In genomic region chr9:132236662-132237311, GRCh38 we compare ENCODE assay signal across 12 cellular contexts.
DNase-seq lines count a peak whose midpoint lies in the region; ATAC-seq and TF ChIP-seq lines count a peak whose summit lies in the region.
"Had no signal": no experiment of that assay in that cellular context is flagged by ENCODE, and none has a peak within 500 bp of the region (broad histone marks: within the 10 kb centered on the region; RNA-seq: fewer than 3 reads in every experiment).

No MANE protein-coding gene starts in this region.

- DNase-seq in CD4-positive, CD25-positive, alpha-beta regulatory T cell = no peak
- no peak for DNase-seq in chondrocyte (ENCODE audit: low spot score)
- no peak for DNase-seq in osteocyte (ENCODE audit: extremely low spot score, unreplicated experiment)
- DNase-seq in NCI-H524 (lab: John Stamatoyannopoulos, UW) = no peak
- no peak for DNase-seq in NCI-H69 (lab: John Stamatoyannopoulos, UW)
- no peak for DNase-seq in Kasumi-1 (lab: John Stamatoyannopoulos, UW)
- DNase-seq: NCI-H1417 treated with DMSO at 0.1 percent for 48 hours had no signal

- H3K27ac ChIP-seq in CD4-positive, CD25-positive, alpha-beta regulatory T cell (ENCODE audit: insufficient read depth, low read length, poor library complexity, severe bottlenecking) = no peak overlapping the region
- no peak overlapping the region for H3K27ac ChIP-seq in KMS-11
- H3K27ac ChIP-seq: foreskin keratinocyte, ovary had no signal

- H3K4me2 ChIP-seq in KMS-11 = no peak overlapping the region

- H3K9me3 Mint-ChIP-seq in CD4-positive, CD25-positive, alpha-beta regulatory T cell = no peaks in the 10 kb centered on the region
- H3K9me3 Mint-ChIP-seq in chondrocyte (ENCODE audit: low read depth) = no peaks in the 10 kb centered on the region
- H3K9me3 Mint-ChIP-seq in osteocyte (ENCODE audit: unreplicated experiment) = no peaks in the 10 kb centered on the region

- H3K9me3 ChIP-seq in CD4-positive, CD25-positive, alpha-beta regulatory T cell (ENCODE audit: control insufficient read depth in 2 of 2, low read length in 2 of 2) = no peaks in the 10 kb centered on the region
- H3K9me3 ChIP-seq: mucosa of descending colon, ovary had no signal

- no peak overlapping the region for H2AFZ ChIP-seq in KMS-11 (ENCODE audit: low read depth)

- no peaks in the 10 kb centered on the region for H4K20me1 ChIP-seq in KMS-11 (ENCODE audit: insufficient read depth)

- peaks cover 13% of the 10 kb centered on the region for H3K4me1 ChIP-seq in CD4-positive, CD25-positive, alpha-beta regulatory T cell (ENCODE audit: control insufficient read depth, insufficient read depth, low read length, poor library complexity, severe bottlenecking)
- H3K4me1 ChIP-seq in KMS-11 (ENCODE audit: low read depth, poor library complexity, severe bottlenecking) = no peaks in the 10 kb centered on the region
- H3K4me1 ChIP-seq: foreskin keratinocyte had no signal

- H3K4me1 Mint-ChIP-seq in CD4-positive, CD25-positive, alpha-beta regulatory T cell = peaks cover 0 to 18% (median 8%) of the 10 kb centered on the region in 4 donors
- H3K4me1 Mint-ChIP-seq in chondrocyte (ENCODE audit: low read depth) (peaks cover 4% of the 10 kb centered on the region), osteocyte (ENCODE audit: unreplicated experiment) (peaks cover 4% of the 10 kb centered on the region)

- H3K79me2 ChIP-seq in KMS-11 (ENCODE audit: insufficient read depth, low read depth) = no peaks in the 10 kb centered on the region

- H3K36me3 Mint-ChIP-seq in CD4-positive, CD25-positive, alpha-beta regulatory T cell = no peaks in the 10 kb centered on the region
- no peaks in the 10 kb centered on the region for H3K36me3 Mint-ChIP-seq in chondrocyte (ENCODE audit: low read depth)
- H3K36me3 Mint-ChIP-seq in osteocyte (ENCODE audit: unreplicated experiment) = no peaks in the 10 kb centered on the region

- TF ChIP-seq CTCF in KMS-11 (conservative IDR thresholded peaks at IDR 0.05; ENCODE audit: low read depth, low read length) (peak; percentile 56), chondrocyte (IDR thresholded peaks at IDR 0.05) (peak; percentile 71), osteocyte (IDR thresholded peaks at IDR 0.05) (peak; percentile 42)

- no peak overlapping the region for H3K4me3 ChIP-seq in CD4-positive, CD25-positive, alpha-beta regulatory T cell (ENCODE audit: low read depth, low read length)
- H3K4me3 ChIP-seq in KMS-11 (IDR thresholded peaks at IDR 0.05; ENCODE audit: insufficient read depth, low read depth, low read length) = no peak overlapping the region
- H3K4me3 ChIP-seq: mucosa of descending colon, ovary had no signal

- no peaks in the 10 kb centered on the region for H3K36me3 ChIP-seq in CD4-positive, CD25-positive, alpha-beta regulatory T cell (ENCODE audit: control insufficient read depth, insufficient read depth, low read length)
- no peaks in the 10 kb centered on the region for H3K36me3 ChIP-seq in KMS-11 (ENCODE audit: insufficient read depth)
- H3K36me3 ChIP-seq: ovary had no signal

- peaks cover 7% of the 10 kb centered on the region for H3K27me3 Mint-ChIP-seq in CD4-positive, CD25-positive, alpha-beta regulatory T cell
- H3K27me3 Mint-ChIP-seq in chondrocyte (ENCODE audit: low read depth) (peaks cover 32% of the 10 kb centered on the region), osteocyte (ENCODE audit: unreplicated experiment) (peaks cover 22% of the 10 kb centered on the region)

- no peak overlapping the region for H3K9ac ChIP-seq in KMS-11

- no peak for ATAC-seq in CD4-positive, CD25-positive, alpha-beta regulatory T cell (ENCODE audit: low read depth in 2 of 2)
- no peak for ATAC-seq in HG02870 (IDR thresholded peaks at IDR 0.05; ENCODE audit: unreplicated experiment)

- H3K27me3 ChIP-seq in CD4-positive, CD25-positive, alpha-beta regulatory T cell (ENCODE audit: control insufficient read depth, insufficient read depth, low read length) = no peaks in the 10 kb centered on the region
- H3K27me3 ChIP-seq in KMS-11 (ENCODE audit: insufficient read depth, low read depth) = peaks cover 83% of the 10 kb centered on the region
- H3K27me3 ChIP-seq: ovary had no signal

- H3K27ac Mint-ChIP-seq in CD4-positive, CD25-positive, alpha-beta regulatory T cell = peak overlapping the region in 2 of 3 donors; percentile 21 to 78
- H3K27ac Mint-ChIP-seq in chondrocyte (ENCODE audit: unreplicated experiment) = no peak overlapping the region
- H3K27ac Mint-ChIP-seq in osteocyte (ENCODE audit: unreplicated experiment) = no peak overlapping the region

- H3K4me3 Mint-ChIP-seq in CD4-positive, CD25-positive, alpha-beta regulatory T cell = peak overlapping the region in 2 of 4 donors; percentile 6 to 70
- H3K4me3 Mint-ChIP-seq in chondrocyte (ENCODE audit: unreplicated experiment) (no peak overlapping the region), osteocyte (ENCODE audit: unreplicated experiment) (no peak overlapping the region)

Comparison
In these comparisons a context has a peak if more than half of its experiments do, and no peak if none do; other contexts are left out.
1. H3K27ac Mint-ChIP-seq: peak in CD4-positive, CD25-positive, alpha-beta regulatory T cell (2 of 3); none in chondrocyte (single experiment) and osteocyte (single experiment).
2. Peak in every context shown above with its lines, with median percentiles within 50 percentile points of each other: CTCF ChIP-seq.